In genomic region chr16:87008664-87009063, GRCh38 we compare ENCODE assay signal across 28 cellular contexts.
"Had no signal": no experiment of that assay in that cellular context is flagged by ENCODE, and none has a peak within 500 bp of the region (broad histone marks: within the 10 kb centered on the region; RNA-seq: fewer than 3 reads in every experiment).

No MANE protein-coding gene starts in this region.

- H2AFZ ChIP-seq: hepatocyte had no signal

- H3K4me1 Mint-ChIP-seq: endodermal cell had no signal

- FAIRE-seq: endometrium, endothelial cell of umbilical vein, frontal cortex had no signal

- H3K4me3 ChIP-seq: colonic mucosa, coronary artery, dorsolateral prefrontal cortex, esophagus muscularis mucosa, esophagus squamous epithelium, gastrocnemius medialis, gastroesophageal sphincter, heart left ventricle, heart right ventricle, hepatocyte had no signal

- H3K27ac ChIP-seq: colonic mucosa, coronary artery, dorsolateral prefrontal cortex, epithelial cell of prostate, esophagus muscularis mucosa, esophagus squamous epithelium, foreskin keratinocyte, gastrocnemius medialis, gastroesophageal sphincter, heart left ventricle, heart right ventricle, hepatocyte had no signal

- DNase-seq: colonic mucosa; cortex of kidney; dermis blood vessel endothelial cell; dorsolateral prefrontal cortex; effector CD4-positive, alpha-beta T cell; effector CD8-positive, alpha-beta T cell; effector memory CD4-positive, alpha-beta T cell; effector memory CD8-positive, alpha-beta T cell; erythroblast; esophagus squamous epithelium; foreskin fibroblast; foreskin keratinocyte; foreskin melanocyte; gastrocnemius medialis; glutamatergic neuron; heart left ventricle; heart right ventricle had no signal

- H3K27me3 ChIP-seq: colonic mucosa, foreskin keratinocyte, gastrocnemius medialis, heart left ventricle, hepatocyte had no signal

- H3K27ac Mint-ChIP-seq: dendritic cell treated with granulocyte-macrophage colony-stimulating factor and Interleukin-4, amounts not matched to agents 40 ng/mL and 50 ng/mL, for 4 days; effector memory CD8-positive, alpha-beta T cell; endodermal cell had no signal

- ATAC-seq: effector memory CD8-positive, alpha-beta T cell; esophagus mucosa; foreskin keratinocyte; gastrocnemius medialis; gastroesophageal sphincter; heart left ventricle; heart right ventricle had no signal

- H3K36me3 ChIP-seq: colonic mucosa, esophagus muscularis mucosa, esophagus squamous epithelium, gastrocnemius medialis, gastroesophageal sphincter, heart left ventricle, heart right ventricle had no signal

- H3K9me3 ChIP-seq: colonic mucosa, gastrocnemius medialis had no signal

- H3K4me3 Mint-ChIP-seq: dendritic cell treated with granulocyte-macrophage colony-stimulating factor and Interleukin-4, amounts not matched to agents 40 ng/mL and 50 ng/mL, for 4 days; effector memory CD8-positive, alpha-beta T cell; endodermal cell had no signal

- H3K4me1 ChIP-seq: colonic mucosa, esophagus squamous epithelium, foreskin keratinocyte, gastrocnemius medialis, gastroesophageal sphincter, heart right ventricle had no signal

- H3K79me2 ChIP-seq: hepatocyte had no signal

- H3K4me2 ChIP-seq: hepatocyte had no signal
